ENCODE assay signal across 12 cellular contexts in genomic region chr3:136932518-136932917, GRCh38. TPM values are rescaled to one million over a fixed set of nuclear protein-coding genes. Genes with fewer than 3 reads are reported as not detected.
DNase-seq lines count a peak whose midpoint lies in the region; ATAC-seq, FAIRE-seq and TF ChIP-seq lines count a peak whose summit lies in the region.
"Had no signal": no experiment of that assay in that cellular context is flagged by ENCODE, and none has a peak within 500 bp of the region (broad histone marks: within the 10 kb centered on the region; RNA-seq: fewer than 3 reads in every experiment).

No MANE protein-coding gene starts in this region.

- H4K20me1 ChIP-seq in DOHH2 (ENCODE audit: control insufficient read depth, insufficient read depth, low read depth, low read length) = no peaks in the 10 kb centered on the region

- peaks cover 45% of the 10 kb centered on the region for H3K79me2 ChIP-seq in DOHH2 (ENCODE audit: control insufficient read depth, low read length)

- H3K9me3 ChIP-seq in DOHH2 (ENCODE audit: control insufficient read depth, insufficient read depth, low read length) = peaks cover 10% of the 10 kb centered on the region
- peaks cover 9% of the 10 kb centered on the region for H3K9me3 ChIP-seq in adipocyte (ENCODE audit: control insufficient read depth, low read length)
- H3K9me3 ChIP-seq in BE2C = no peaks in the 10 kb centered on the region
- H3K9me3 ChIP-seq in small intestine (ENCODE audit: control insufficient read depth, low read depth) = no peaks in the 10 kb centered on the region

- H3K9me2 ChIP-seq in DOHH2 (replicated peaks; ENCODE audit: control insufficient read depth, low read length) = no peaks in the 10 kb centered on the region

- H3F3A ChIP-seq in DOHH2 (ENCODE audit: control insufficient read depth, insufficient read depth) = peaks cover 10% of the 10 kb centered on the region

- peak overlapping the region; percentile 87 for H3K9ac ChIP-seq in adipocyte (ENCODE audit: low read length)

- H3K4me2 ChIP-seq in DOHH2 (ENCODE audit: low read length) = peak overlapping the region; percentile 48

- H3K4me1 ChIP-seq in DOHH2 (ENCODE audit: control insufficient read depth, low read length) (peaks cover 48% of the 10 kb centered on the region), adipocyte (ENCODE audit: control insufficient read depth, insufficient read depth, low read length) (peaks cover 39% of the 10 kb centered on the region), BE2C (no peaks in the 10 kb centered on the region), small intestine (ENCODE audit: control insufficient read depth in 2 of 2, insufficient read depth in 1 of 2, low read depth in 1 of 2, low read length in 1 of 2) (no peaks in the 10 kb centered on the region)

- peak overlapping the region; percentile 67 for H3K27ac ChIP-seq in DOHH2 (ENCODE audit: low read depth, low read length)
- H3K27ac ChIP-seq in small intestine (ENCODE audit: low read depth in 1 of 2, low read length in 1 of 2) = no peak overlapping the region

- no peaks in the 10 kb centered on the region for H3K27me3 ChIP-seq in DOHH2 (ENCODE audit: control insufficient read depth, low read length)
- no peaks in the 10 kb centered on the region for H3K27me3 ChIP-seq in adipocyte (replicated peaks; ENCODE audit: control insufficient read depth, insufficient read depth, low read length)
- no peaks in the 10 kb centered on the region for H3K27me3 ChIP-seq in BE2C
- H3K27me3 ChIP-seq in small intestine (ENCODE audit: control insufficient read depth in 2 of 2, insufficient read depth in 2 of 2, low read length in 2 of 2) = no peaks in the 10 kb centered on the region

- TF ChIP-seq CTCF in DOHH2 (IDR thresholded peaks at IDR 0.05; ENCODE audit: low read depth, low read length, poor library complexity, severe bottlenecking) = no peak
- no peak for TF ChIP-seq CTCF in BE2C (IDR thresholded peaks at IDR 0.05; ENCODE audit: low read depth, low read length)

- 78 to 94% (median 88%) methylated on average over 1 of the region's 1 CpG for WGBS in small intestine, 3 donors

- peaks cover 2% of the 10 kb centered on the region for H3K9me3 Mint-ChIP-seq in memory B cell

- peaks cover 33% of the 10 kb centered on the region for H3K36me3 ChIP-seq in DOHH2 (ENCODE audit: control insufficient read depth, low read length)
- peaks cover 34% of the 10 kb centered on the region for H3K36me3 ChIP-seq in adipocyte (ENCODE audit: control insufficient read depth, insufficient read depth, low read length, severe bottlenecking)
- peaks cover 10% of the 10 kb centered on the region for H3K36me3 ChIP-seq in BE2C
- peaks cover 0 to 2% of the 10 kb centered on the region in 2 donors for H3K36me3 ChIP-seq in small intestine (ENCODE audit: control insufficient read depth in 2 of 2, insufficient read depth in 2 of 2, low read length in 2 of 2)

- no peak overlapping the region for H3K4me3 Mint-ChIP-seq in memory B cell

- H3K4me3 ChIP-seq in DOHH2 (ENCODE audit: low read length) (0 out of 2 replicates have a peak overlapping the region, but pooled peaks have one; percentile 18), adipocyte (ENCODE audit: low read length) (peak overlapping the region; percentile 82), BE2C (ENCODE audit: low read depth, low read length) (no peak overlapping the region), small intestine (ENCODE audit: low read depth in 1 of 2, low read length in 2 of 2) (no peak overlapping the region)

- H3K27me3 Mint-ChIP-seq in memory B cell = no peaks in the 10 kb centered on the region
- H3K27me3 Mint-ChIP-seq: progenitor cell of endocrine pancreas had no signal

- DNase-seq in adipocyte (ENCODE audit: low read depth) (peak; percentile 35), memory B cell (ENCODE audit: low spot score in 2 of 2) (no peak), putamen (ENCODE audit: low spot score) (no peak), BE2C (no peak), NCI-H2171 (lab: John Stamatoyannopoulos, UW) (no peak), small intestine (no peak)
- DNase-seq: DMS79 treated with DMSO at 0.1 percent for 48 hours; effector CD8-positive, alpha-beta T cell; T-helper 9 cell had no signal

- H3K27ac Mint-ChIP-seq in memory B cell = peak overlapping the region; percentile 83
- H3K27ac Mint-ChIP-seq: progenitor cell of endocrine pancreas had no signal

- H3K4me1 Mint-ChIP-seq in memory B cell = peaks cover 20% of the 10 kb centered on the region

- FAIRE-seq in small intestine (lab: Jason Lieb, UNC) = no peak

- H3K36me3 Mint-ChIP-seq in memory B cell = peaks cover 46% of the 10 kb centered on the region

- ATAC-seq in GM21447 (IDR thresholded peaks at IDR 0.05; ENCODE audit: unreplicated experiment) = peak; percentile 52
- peak; percentile 59 for ATAC-seq in memory B cell (ENCODE audit: low read depth)

RNA-seq across cellular contexts. Expression of gene IL20RB, which starts 25.3 kb away (rescaled TPM):
- polyA plus RNA-seq in BE2C (2012; ENCODE audit: insufficient read depth, insufficient read length, low read depth) = 2.2 TPM
- polyA plus RNA-seq in small intestine = under 1 TPM; 0.67 to 0.81 (median 0.78) TPM

Comparison
In these comparisons a context has a peak if more than half of its experiments do, and no peak if none do; other contexts are left out.
1. H3K4me3 ChIP-seq: peak in DOHH2 (single experiment) and adipocyte (single experiment); none in BE2C (single experiment) and small intestine (0 of 2).